Comparison of ENCODE assay signal across 13 cellular contexts in the genomic region with DNA sequence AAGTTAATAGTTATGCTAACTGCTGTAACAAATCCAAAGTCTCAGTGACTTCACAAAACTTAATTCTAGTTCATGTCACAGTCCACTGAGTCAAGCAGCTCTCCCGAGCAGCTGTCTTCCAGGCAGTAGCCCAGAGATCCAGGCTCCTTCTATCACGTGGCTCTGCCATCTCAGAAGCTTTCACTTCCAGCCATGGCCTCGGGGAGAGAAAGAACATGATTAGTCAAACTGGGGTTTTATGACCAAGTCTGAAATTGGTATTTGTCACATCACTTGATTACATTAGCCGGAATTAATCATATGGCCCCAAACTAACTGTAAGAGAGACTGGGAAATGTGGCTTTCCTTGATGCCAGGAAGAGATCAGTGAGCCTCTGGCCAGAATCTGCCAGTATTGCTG.
DNase-seq lines count a peak whose midpoint lies in the region; FAIRE-seq and TF ChIP-seq lines count a peak whose summit lies in the region.
"Had no signal": no experiment of that assay in that cellular context is flagged by ENCODE, and none has a peak within 500 bp of the region (broad histone marks: within the 10 kb centered on the region; RNA-seq: fewer than 3 reads in every experiment).

No MANE protein-coding gene starts in this region.

- H3K4me1 ChIP-seq in OCI-LY3 (ENCODE audit: low read length), result peaks cover 12% of the 10 kb centered on the region
- no peaks in the 10 kb centered on the region for H3K4me1 ChIP-seq in small intestine (ENCODE audit: control insufficient read depth in 2 of 2, insufficient read depth in 1 of 2, low read depth in 1 of 2, low read length in 1 of 2)

- WGBS in small intestine, 3 donors, result 44 to 66% (median 51%) methylated on average over 4 of the region's 4 CpGs

- H3K79me2 ChIP-seq in OCI-LY3 (ENCODE audit: low read length), result no peaks in the 10 kb centered on the region

- H4K20me1 ChIP-seq in OCI-LY3 (ENCODE audit: insufficient read depth, low read length), result no peaks in the 10 kb centered on the region

- DNase-seq in stimulated activated CD4-positive, alpha-beta T cell treated with anti-CD3 and anti-CD28 coated beads, Interleukin-4, amount 100 ng/mL, for 24 hours, result peak; percentile 15
- no peak for DNase-seq in stimulated activated CD4-positive, alpha-beta T cell treated with anti-CD3 and anti-CD28 coated beads, Interleukin-4, amount 100 ng/mL, for 4 hours
- DNase-seq in fibroblast of villous mesenchyme (ENCODE audit: low read depth), result peak; percentile 10
- DNase-seq in small intestine, result no peak
- DNase-seq in NCI-H82 (lab: John Stamatoyannopoulos, UW), result no peak
- DNase-seq in midbrain (lab: John Stamatoyannopoulos, UW), result no peak
- no peak for DNase-seq in NCI-H526 treated with DMSO at 0.1 percent for 48 hours (lab: John Stamatoyannopoulos, UW)
- DNase-seq: activated CD8-positive, alpha-beta T cell treated with anti-CD3 and anti-CD28 coated beads for 36 hours; mucosa of descending colon; NCI-H1092 treated with DMSO at 0.1 percent for 48 hours; NCI-H446 treated with DMSO at 0.1 percent for 48 hours; stimulated activated naive B cell treated with anti-CD40 and anti-IgM and Interleukin-4, amounts not matched to agents 10 μg/mL and 1 μg/mL and 100 μg/mL, for 72 hours had no signal

- H3K36me3 ChIP-seq in OCI-LY3 (replicated peaks; ENCODE audit: low read depth, low read length), result no peaks in the 10 kb centered on the region
- no peaks in the 10 kb centered on the region for H3K36me3 ChIP-seq in small intestine (ENCODE audit: control insufficient read depth in 2 of 2, insufficient read depth in 2 of 2, low read length in 2 of 2)

- TF ChIP-seq CTCF in OCI-LY3 (IDR thresholded peaks at IDR 0.05; ENCODE audit: low read depth, low read length) (no peak), fibroblast of villous mesenchyme (IDR thresholded peaks at IDR 0.05; ENCODE audit: insufficient read depth, low read depth, low read length) (no peak)

- FAIRE-seq in small intestine (lab: Jason Lieb, UNC), result no peak

- H3K4me3 ChIP-seq in OCI-LY3 (ENCODE audit: low read length), result no peak overlapping the region
- no peak overlapping the region for H3K4me3 ChIP-seq in fibroblast of villous mesenchyme (ENCODE audit: low read depth, low read length)
- no peak overlapping the region for H3K4me3 ChIP-seq in small intestine (ENCODE audit: low read depth in 1 of 2, low read length in 2 of 2)
- H3K4me3 ChIP-seq: mucosa of descending colon had no signal

- peak overlapping the region; percentile 42; the same call in 1 of the 2 replicates for H2AFZ ChIP-seq in OCI-LY3 (ENCODE audit: low read depth, low read length)

- no peaks in the 10 kb centered on the region for H3K27me3 ChIP-seq in OCI-LY3 (ENCODE audit: low read depth, low read length)
- H3K27me3 ChIP-seq in small intestine (ENCODE audit: control insufficient read depth in 2 of 2, insufficient read depth in 2 of 2, low read length in 2 of 2), result no peaks in the 10 kb centered on the region

- no peak overlapping the region for H3K9ac ChIP-seq in OCI-LY3 (ENCODE audit: low read length)

- H3K27ac ChIP-seq in OCI-LY3 (ENCODE audit: low read length) (no peak overlapping the region), small intestine (ENCODE audit: low read depth in 1 of 2, low read length in 1 of 2) (no peak overlapping the region)

- H3K4me2 ChIP-seq in OCI-LY3 (ENCODE audit: low read length), result peak overlapping the region; percentile 48

- H3K9me3 ChIP-seq in OCI-LY3 (ENCODE audit: insufficient read depth, low read length) (no peaks in the 10 kb centered on the region), small intestine (ENCODE audit: control insufficient read depth, low read depth) (no peaks in the 10 kb centered on the region)
- H3K9me3 ChIP-seq: mucosa of descending colon had no signal

Comparison
In these comparisons a context has a peak if more than half of its experiments do, and no peak if none do; other contexts are left out.
1. DNase-seq: peak in stimulated activated CD4-positive, alpha-beta T cell treated with anti-CD3 and anti-CD28 coated beads, Interleukin-4, amount 100 ng/mL, for 24 hours (single experiment) and fibroblast of villous mesenchyme (single experiment); none in stimulated activated CD4-positive, alpha-beta T cell treated with anti-CD3 and anti-CD28 coated beads, Interleukin-4, amount 100 ng/mL, for 4 hours (0 of 2), small intestine (single experiment), NCI-H82 (single experiment), midbrain (single experiment) and NCI-H526 treated with DMSO at 0.1 percent for 48 hours (single experiment).